ENCODE assay signal across 8 cellular contexts in genomic region chr17:4230142-4230541, GRCh38. TPM values are rescaled to one million over a fixed set of nuclear protein-coding genes. Genes with fewer than 3 reads are reported as not detected.
DNase-seq lines count a peak whose midpoint lies in the region; ATAC-seq and TF ChIP-seq lines count a peak whose summit lies in the region.

No MANE protein-coding gene starts in this region.

- H3K4me1 ChIP-seq in mammary epithelial cell (ENCODE audit: insufficient read depth, low read length) (peaks cover 45% of the 10 kb centered on the region), testis (peaks cover 3% of the 10 kb centered on the region)

- no peak for TF ChIP-seq POLR2A in testis (IDR thresholded peaks at IDR 0.05)

- H4K20me1 ChIP-seq in mammary epithelial cell (ENCODE audit: insufficient read depth, low read length) = no peaks in the 10 kb centered on the region

- H3K27me3 ChIP-seq in mammary epithelial cell (ENCODE audit: insufficient read depth, low read length) (no peaks in the 10 kb centered on the region), testis (no peaks in the 10 kb centered on the region)

- ATAC-seq in GM21381 (IDR thresholded peaks at IDR 0.05; ENCODE audit: unreplicated experiment) = no peak
- ATAC-seq in HG02763 (IDR thresholded peaks at IDR 0.05; ENCODE audit: unreplicated experiment) = no peak
- no peak for ATAC-seq in activated CD8-positive, alpha-beta T cell treated with anti-CD3 and anti-CD28 coated beads, Interleukin-2, amount 10 ng/mL, durations not matched to agents 7 days and 5 days

- TF ChIP-seq CTCF in mammary epithelial cell (conservative IDR thresholded peaks at IDR 0.05 in 1 of 2, IDR thresholded peaks at IDR 0.05 in 1 of 2; ENCODE audit: extremely low read depth in 1 of 2, insufficient read depth in 1 of 2, low read depth in 1 of 2, low read length in 2 of 2) = no peak
- TF ChIP-seq CTCF in testis (IDR thresholded peaks at IDR 0.05) = no peak

- no peak overlapping the region for H2AFZ ChIP-seq in mammary epithelial cell (ENCODE audit: low read depth, low read length)

- in situ Hi-C loops in mammary epithelial cell (cut with MboI; ENCODE audit: low sequenced_read_pairs in 2 of 2) = no loop called here

- no TSS peak for BruUV-seq in mammary epithelial cell (replicated peaks; lab: Mats Ljungman, UMichigan)

- intact Hi-C loops in mammary epithelial cell (cut with micrococcal nuclease) = no loop called here
- intact Hi-C loops in testis (cut with DNase I; ENCODE audit: low total_unique reads) = no loop called here

- H3K36me3 ChIP-seq in mammary epithelial cell (ENCODE audit: insufficient read depth, low read length) (peaks cover 13% of the 10 kb centered on the region), testis (ENCODE audit: low read depth, missing control alignments) (no peaks in the 10 kb centered on the region)

- H3K27ac Mint-ChIP-seq in activated CD8-positive, alpha-beta T cell treated with anti-CD3 and anti-CD28 coated beads, Interleukin-2, amount 10 ng/mL, durations not matched to agents 7 days and 5 days = no peak overlapping the region

- peaks cover 32% of the 10 kb centered on the region for H3K79me2 ChIP-seq in mammary epithelial cell (ENCODE audit: insufficient read depth, low read length)

- 4% methylated on average over 2 of the region's 2 CpGs for WGBS in mammary epithelial cell (ENCODE audit: low coverage, missing lambda C conversion rate)
- WGBS in testis, 2 donors = 30 to 42% methylated on average over 2 of the region's 2 CpGs

- dilution Hi-C loops in mammary epithelial cell (cut with HindIII; ENCODE audit: low sequenced_read_pairs) = no loop called here

- peaks cover 16% of the 10 kb centered on the region for H3K4me1 Mint-ChIP-seq in activated CD8-positive, alpha-beta T cell treated with anti-CD3 and anti-CD28 coated beads, Interleukin-2, amount 10 ng/mL, durations not matched to agents 7 days and 5 days (ENCODE audit: low read depth)

- no peaks in the 10 kb centered on the region for H3K9me3 Mint-ChIP-seq in activated CD8-positive, alpha-beta T cell treated with anti-CD3 and anti-CD28 coated beads, Interleukin-2, amount 10 ng/mL, durations not matched to agents 7 days and 5 days (ENCODE audit: insufficient read depth)

- DNase-seq in HS-5 (ENCODE audit: low read depth) (peak; percentile 89), mammary epithelial cell (peak; percentile 64), kidney tubule cell (ENCODE audit: low spot score) (peak; percentile 82), testis (peak; percentile 54), NCI-H526 treated with DMSO at 0.1 percent for 48 hours (lab: John Stamatoyannopoulos, UW) (no peak)
- DNase-seq in activated CD8-positive, alpha-beta T cell treated with anti-CD3 and anti-CD28 coated beads, Interleukin-2, amount 10 ng/mL, durations not matched to agents 7 days and 5 days = no peak

- H3K4me3 ChIP-seq in mammary epithelial cell (replicated peaks in 1 of 3; ENCODE audit: insufficient read depth in 1 of 3, low read depth in 2 of 3, low read length in 3 of 3) (peak overlapping the region in 2 of 3 experiments; percentile 3 to 9), testis (no peak overlapping the region)

- CTCF ChIA-PET in mammary epithelial cell (lab: Charles Lee; ENCODE audit: low non-redundant PET) = interaction anchor here (0.6 kb wide), 1 partner anchor 11 kb away, joined by 4 read pairs; no protein-coding TSS in a partner anchor
- CTCF ChIA-PET in activated CD8-positive, alpha-beta T cell treated with anti-CD3 and anti-CD28 coated beads, Interleukin-2, amount 10 ng/mL, durations not matched to agents 7 days and 5 days (lab: Charles Lee) = interaction anchor here (1.4 to 2.9 kb wide), 5 partner anchors 14 to 183 kb away, joined by 5 to 14 read pairs (median 6); no protein-coding TSS in a partner anchor

- no peak overlapping the region for H3K4me3 Mint-ChIP-seq in activated CD8-positive, alpha-beta T cell treated with anti-CD3 and anti-CD28 coated beads, Interleukin-2, amount 10 ng/mL, durations not matched to agents 7 days and 5 days

- POLR2A ChIA-PET in activated CD8-positive, alpha-beta T cell treated with anti-CD3 and anti-CD28 coated beads, Interleukin-2, amount 10 ng/mL, durations not matched to agents 7 days and 5 days (lab: Charles Lee) = interaction anchor here (0.6 to 1.1 kb wide), 3 partner anchors 14 to 445 kb away, joined by 3 read pairs; no protein-coding TSS in a partner anchor

- peak overlapping the region; percentile 28 for H3K27ac ChIP-seq in mammary epithelial cell (ENCODE audit: insufficient read depth, low read depth, low read length)
- H3K27ac ChIP-seq in testis = peak overlapping the region in 1 of 2 donors; percentile 12

- peak overlapping the region; percentile 81 for H3K4me2 ChIP-seq in mammary epithelial cell (ENCODE audit: insufficient read depth, low read depth, low read length)

- no peaks in the 10 kb centered on the region for H3K27me3 Mint-ChIP-seq in activated CD8-positive, alpha-beta T cell treated with anti-CD3 and anti-CD28 coated beads, Interleukin-2, amount 10 ng/mL, durations not matched to agents 7 days and 5 days (ENCODE audit: low read depth)

- H3K9ac ChIP-seq in mammary epithelial cell (ENCODE audit: insufficient read depth, low read length) = peak overlapping the region; percentile 29

- H3K9me3 ChIP-seq in mammary epithelial cell (replicated peaks; ENCODE audit: insufficient read depth, low read length) = no peaks in the 10 kb centered on the region
- no peaks in the 10 kb centered on the region for H3K9me3 ChIP-seq in testis

- peaks cover 38% of the 10 kb centered on the region for H3K36me3 Mint-ChIP-seq in activated CD8-positive, alpha-beta T cell treated with anti-CD3 and anti-CD28 coated beads, Interleukin-2, amount 10 ng/mL, durations not matched to agents 7 days and 5 days (ENCODE audit: low read depth)

RNA-seq across cellular contexts. Expression of gene ANKFY1, which starts 33.6 kb away (rescaled TPM):
- total RNA-seq in mammary epithelial cell = 10 to 100 TPM; 45.4 to 46.2 TPM
- polyA plus RNA-seq in mammary epithelial cell = 21.9 TPM
- polyA minus RNA-seq in mammary epithelial cell = 77.8 TPM
- 10 to 100 TPM; 34.6 to 40.9 TPM for total RNA-seq in testis
- polyA plus RNA-seq in testis (ENCODE audit: insufficient read depth, low read depth, low replicate concordance) = 20.3 TPM
- 10 to 100 TPM; 78.9 to 81.9 TPM for total RNA-seq in activated CD8-positive, alpha-beta T cell treated with anti-CD3 and anti-CD28 coated beads, Interleukin-2, amount 10 ng/mL, durations not matched to agents 7 days and 5 days

Comparison
In these comparisons a context has a peak if more than half of its experiments do, and no peak if none do; other contexts are left out.
1. DNase-seq: peak in HS-5 (single experiment), mammary epithelial cell (single experiment), kidney tubule cell (single experiment) and testis (single experiment); none in NCI-H526 treated with DMSO at 0.1 percent for 48 hours (single experiment) and activated CD8-positive, alpha-beta T cell treated with anti-CD3 and anti-CD28 coated beads, Interleukin-2, amount 10 ng/mL, durations not matched to agents 7 days and 5 days (single experiment).
2. H3K4me3 ChIP-seq: peak in mammary epithelial cell (2 of 3); none in testis (0 of 2).